ENCODE assay signal across 1 cellular context in the genomic region with DNA sequence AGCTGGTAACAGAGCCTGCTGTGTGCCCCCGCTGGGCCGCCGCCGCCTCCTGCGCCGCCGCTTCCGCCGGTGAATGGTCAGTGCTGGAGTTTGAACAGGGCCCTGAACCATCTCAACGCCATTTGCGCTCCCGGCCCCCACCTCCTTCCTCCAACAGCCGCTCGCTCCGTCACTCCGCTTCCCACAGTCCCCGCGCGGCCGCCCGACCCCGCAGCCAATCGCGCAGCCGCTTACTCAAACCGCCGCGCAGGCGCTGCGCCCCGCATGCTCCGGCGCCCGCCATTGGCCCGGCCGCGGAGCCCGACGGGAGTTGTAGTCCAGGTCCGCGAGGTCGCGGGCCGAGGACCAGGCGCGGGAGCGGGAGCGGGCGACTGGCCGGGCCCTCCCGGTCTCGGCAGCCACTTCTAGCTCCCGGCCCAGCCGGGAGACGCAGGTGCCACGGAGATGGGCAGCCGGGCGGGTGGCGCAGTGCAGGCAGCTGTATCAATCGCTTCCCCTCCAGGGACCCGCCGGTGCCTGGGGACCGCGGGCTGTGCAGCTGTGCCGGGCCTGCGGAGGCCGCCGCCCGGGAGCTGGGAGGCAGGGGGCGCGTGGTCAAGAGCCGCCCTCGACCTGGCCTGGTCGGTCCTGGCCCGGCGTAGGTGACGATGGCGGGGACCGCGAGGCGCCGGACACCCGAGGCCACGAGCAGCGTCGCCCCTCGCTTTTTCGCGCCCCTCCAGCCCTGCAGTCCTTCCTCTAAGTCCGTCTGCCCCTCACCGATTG.
TF ChIP-seq lines count a peak whose summit lies in the region.

A gene with protein sequence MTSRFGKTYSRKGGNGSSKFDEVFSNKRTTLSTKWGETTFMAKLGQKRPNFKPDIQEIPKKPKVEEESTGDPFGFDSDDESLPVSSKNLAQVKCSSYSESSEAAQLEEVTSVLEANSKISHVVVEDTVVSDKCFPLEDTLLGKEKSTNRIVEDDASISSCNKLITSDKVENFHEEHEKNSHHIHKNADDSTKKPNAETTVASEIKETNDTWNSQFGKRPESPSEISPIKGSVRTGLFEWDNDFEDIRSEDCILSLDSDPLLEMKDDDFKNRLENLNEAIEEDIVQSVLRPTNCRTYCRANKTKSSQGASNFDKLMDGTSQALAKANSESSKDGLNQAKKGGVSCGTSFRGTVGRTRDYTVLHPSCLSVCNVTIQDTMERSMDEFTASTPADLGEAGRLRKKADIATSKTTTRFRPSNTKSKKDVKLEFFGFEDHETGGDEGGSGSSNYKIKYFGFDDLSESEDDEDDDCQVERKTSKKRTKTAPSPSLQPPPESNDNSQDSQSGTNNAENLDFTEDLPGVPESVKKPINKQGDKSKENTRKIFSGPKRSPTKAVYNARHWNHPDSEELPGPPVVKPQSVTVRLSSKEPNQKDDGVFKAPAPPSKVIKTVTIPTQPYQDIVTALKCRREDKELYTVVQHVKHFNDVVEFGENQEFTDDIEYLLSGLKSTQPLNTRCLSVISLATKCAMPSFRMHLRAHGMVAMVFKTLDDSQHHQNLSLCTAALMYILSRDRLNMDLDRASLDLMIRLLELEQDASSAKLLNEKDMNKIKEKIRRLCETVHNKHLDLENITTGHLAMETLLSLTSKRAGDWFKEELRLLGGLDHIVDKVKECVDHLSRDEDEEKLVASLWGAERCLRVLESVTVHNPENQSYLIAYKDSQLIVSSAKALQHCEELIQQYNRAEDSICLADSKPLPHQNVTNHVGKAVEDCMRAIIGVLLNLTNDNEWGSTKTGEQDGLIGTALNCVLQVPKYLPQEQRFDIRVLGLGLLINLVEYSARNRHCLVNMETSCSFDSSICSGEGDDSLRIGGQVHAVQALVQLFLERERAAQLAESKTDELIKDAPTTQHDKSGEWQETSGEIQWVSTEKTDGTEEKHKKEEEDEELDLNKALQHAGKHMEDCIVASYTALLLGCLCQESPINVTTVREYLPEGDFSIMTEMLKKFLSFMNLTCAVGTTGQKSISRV (N-terminal part only) (minus strand): TSS at position 173 of the 765 bp plus-strand sequence. CDS start 3,723 bp downstream, outside the sequence.

TF ChIP-seq in WTC11, 78 proteins besides CTCF, POLR2A, EP300 and RAD21 (continued from another document and continues in another):
- TF ChIP-seq, protein P1, sequence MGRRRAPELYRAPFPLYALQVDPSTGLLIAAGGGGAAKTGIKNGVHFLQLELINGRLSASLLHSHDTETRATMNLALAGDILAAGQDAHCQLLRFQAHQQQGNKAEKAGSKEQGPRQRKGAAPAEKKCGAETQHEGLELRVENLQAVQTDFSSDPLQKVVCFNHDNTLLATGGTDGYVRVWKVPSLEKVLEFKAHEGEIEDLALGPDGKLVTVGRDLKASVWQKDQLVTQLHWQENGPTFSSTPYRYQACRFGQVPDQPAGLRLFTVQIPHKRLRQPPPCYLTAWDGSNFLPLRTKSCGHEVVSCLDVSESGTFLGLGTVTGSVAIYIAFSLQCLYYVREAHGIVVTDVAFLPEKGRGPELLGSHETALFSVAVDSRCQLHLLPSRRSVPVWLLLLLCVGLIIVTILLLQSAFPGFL (CRISPR knock-in tag; IDR thresholded peaks at IDR 0.05; ENCODE audit: borderline replicate concordance) = 0 out of 2 replicates have a peak, but pooled peaks have one; percentile 68
- TF ChIP-seq, protein P2, sequence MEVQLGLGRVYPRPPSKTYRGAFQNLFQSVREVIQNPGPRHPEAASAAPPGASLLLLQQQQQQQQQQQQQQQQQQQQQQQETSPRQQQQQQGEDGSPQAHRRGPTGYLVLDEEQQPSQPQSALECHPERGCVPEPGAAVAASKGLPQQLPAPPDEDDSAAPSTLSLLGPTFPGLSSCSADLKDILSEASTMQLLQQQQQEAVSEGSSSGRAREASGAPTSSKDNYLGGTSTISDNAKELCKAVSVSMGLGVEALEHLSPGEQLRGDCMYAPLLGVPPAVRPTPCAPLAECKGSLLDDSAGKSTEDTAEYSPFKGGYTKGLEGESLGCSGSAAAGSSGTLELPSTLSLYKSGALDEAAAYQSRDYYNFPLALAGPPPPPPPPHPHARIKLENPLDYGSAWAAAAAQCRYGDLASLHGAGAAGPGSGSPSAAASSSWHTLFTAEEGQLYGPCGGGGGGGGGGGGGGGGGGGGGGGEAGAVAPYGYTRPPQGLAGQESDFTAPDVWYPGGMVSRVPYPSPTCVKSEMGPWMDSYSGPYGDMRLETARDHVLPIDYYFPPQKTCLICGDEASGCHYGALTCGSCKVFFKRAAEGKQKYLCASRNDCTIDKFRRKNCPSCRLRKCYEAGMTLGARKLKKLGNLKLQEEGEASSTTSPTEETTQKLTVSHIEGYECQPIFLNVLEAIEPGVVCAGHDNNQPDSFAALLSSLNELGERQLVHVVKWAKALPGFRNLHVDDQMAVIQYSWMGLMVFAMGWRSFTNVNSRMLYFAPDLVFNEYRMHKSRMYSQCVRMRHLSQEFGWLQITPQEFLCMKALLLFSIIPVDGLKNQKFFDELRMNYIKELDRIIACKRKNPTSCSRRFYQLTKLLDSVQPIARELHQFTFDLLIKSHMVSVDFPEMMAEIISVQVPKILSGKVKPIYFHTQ (CRISPR knock-in tag; IDR thresholded peaks at IDR 0.05) = no peak
- TF ChIP-seq, protein P3, sequence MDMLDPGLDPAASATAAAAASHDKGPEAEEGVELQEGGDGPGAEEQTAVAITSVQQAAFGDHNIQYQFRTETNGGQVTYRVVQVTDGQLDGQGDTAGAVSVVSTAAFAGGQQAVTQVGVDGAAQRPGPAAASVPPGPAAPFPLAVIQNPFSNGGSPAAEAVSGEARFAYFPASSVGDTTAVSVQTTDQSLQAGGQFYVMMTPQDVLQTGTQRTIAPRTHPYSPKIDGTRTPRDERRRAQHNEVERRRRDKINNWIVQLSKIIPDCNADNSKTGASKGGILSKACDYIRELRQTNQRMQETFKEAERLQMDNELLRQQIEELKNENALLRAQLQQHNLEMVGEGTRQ (CRISPR knock-in tag; IDR thresholded peaks at IDR 0.05) = no peak; the same call in 1 of the 2 replicates
- TF ChIP-seq KAT7 (CRISPR knock-in tag; IDR thresholded peaks at IDR 0.05; ENCODE audit: borderline replicate concordance) (peak; percentile 80; the same call in 1 of the 2 replicates), SOX15 (CRISPR knock-in tag; IDR thresholded peaks at IDR 0.05) (no peak), OVOL2 (CRISPR knock-in tag; IDR thresholded peaks at IDR 0.05; ENCODE audit: borderline replicate concordance) (no peak), SP1 (CRISPR knock-in tag; conservative IDR thresholded peaks at IDR 0.05) (peak; percentile 71), NFE2L1 (CRISPR knock-in tag; IDR thresholded peaks at IDR 0.05) (peak; percentile 52; the same call in 1 of the 2 replicates), TEAD1 (CRISPR knock-in tag; IDR thresholded peaks at IDR 0.05) (no peak; the same call in 1 of the 2 replicates), TP53 (CRISPR knock-in tag; IDR thresholded peaks at IDR 0.05) (no peak), SMAD3 (CRISPR knock-in tag; IDR thresholded peaks at IDR 0.05; ENCODE audit: borderline replicate concordance) (peak; percentile 48; the same call in 1 of the 2 replicates), RELA (CRISPR knock-in tag; IDR thresholded peaks at IDR 0.05; ENCODE audit: borderline replicate concordance) (0 out of 2 replicates have a peak, but pooled peaks have one; percentile 68), NR2C2 (CRISPR knock-in tag; IDR thresholded peaks at IDR 0.05) (no peak), NFYB (CRISPR knock-in tag; conservative IDR thresholded peaks at IDR 0.05; ENCODE audit: low read depth) (peak; percentile 93), CBFB (CRISPR knock-in tag; IDR thresholded peaks at IDR 0.05; ENCODE audit: low read depth) (0 out of 2 replicates have a peak, but pooled peaks have one; percentile 13), ZNF416 (CRISPR knock-in tag; IDR thresholded peaks at IDR 0.05) (0 out of 2 replicates have a peak, but pooled peaks have one; percentile 56)
- TF ChIP-seq, protein P4, sequence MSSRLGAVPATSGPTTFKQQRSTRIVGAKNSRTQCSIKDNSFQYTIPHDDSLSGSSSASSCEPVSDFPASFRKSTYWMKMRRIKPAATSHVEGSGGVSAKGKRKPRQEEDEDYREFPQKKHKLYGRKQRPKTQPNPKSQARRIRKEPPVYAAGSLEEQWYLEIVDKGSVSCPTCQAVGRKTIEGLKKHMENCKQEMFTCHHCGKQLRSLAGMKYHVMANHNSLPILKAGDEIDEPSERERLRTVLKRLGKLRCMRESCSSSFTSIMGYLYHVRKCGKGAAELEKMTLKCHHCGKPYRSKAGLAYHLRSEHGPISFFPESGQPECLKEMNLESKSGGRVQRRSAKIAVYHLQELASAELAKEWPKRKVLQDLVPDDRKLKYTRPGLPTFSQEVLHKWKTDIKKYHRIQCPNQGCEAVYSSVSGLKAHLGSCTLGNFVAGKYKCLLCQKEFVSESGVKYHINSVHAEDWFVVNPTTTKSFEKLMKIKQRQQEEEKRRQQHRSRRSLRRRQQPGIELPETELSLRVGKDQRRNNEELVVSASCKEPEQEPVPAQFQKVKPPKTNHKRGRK (CRISPR knock-in tag; IDR thresholded peaks at IDR 0.05; ENCODE audit: borderline replicate concordance) = 0 out of 2 replicates have a peak, but pooled peaks have one; percentile 37
- TF ChIP-seq, protein P5, sequence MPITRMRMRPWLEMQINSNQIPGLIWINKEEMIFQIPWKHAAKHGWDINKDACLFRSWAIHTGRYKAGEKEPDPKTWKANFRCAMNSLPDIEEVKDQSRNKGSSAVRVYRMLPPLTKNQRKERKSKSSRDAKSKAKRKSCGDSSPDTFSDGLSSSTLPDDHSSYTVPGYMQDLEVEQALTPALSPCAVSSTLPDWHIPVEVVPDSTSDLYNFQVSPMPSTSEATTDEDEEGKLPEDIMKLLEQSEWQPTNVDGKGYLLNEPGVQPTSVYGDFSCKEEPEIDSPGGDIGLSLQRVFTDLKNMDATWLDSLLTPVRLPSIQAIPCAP (CRISPR knock-in tag; IDR thresholded peaks at IDR 0.05) = no peak
- TF ChIP-seq, protein P6, sequence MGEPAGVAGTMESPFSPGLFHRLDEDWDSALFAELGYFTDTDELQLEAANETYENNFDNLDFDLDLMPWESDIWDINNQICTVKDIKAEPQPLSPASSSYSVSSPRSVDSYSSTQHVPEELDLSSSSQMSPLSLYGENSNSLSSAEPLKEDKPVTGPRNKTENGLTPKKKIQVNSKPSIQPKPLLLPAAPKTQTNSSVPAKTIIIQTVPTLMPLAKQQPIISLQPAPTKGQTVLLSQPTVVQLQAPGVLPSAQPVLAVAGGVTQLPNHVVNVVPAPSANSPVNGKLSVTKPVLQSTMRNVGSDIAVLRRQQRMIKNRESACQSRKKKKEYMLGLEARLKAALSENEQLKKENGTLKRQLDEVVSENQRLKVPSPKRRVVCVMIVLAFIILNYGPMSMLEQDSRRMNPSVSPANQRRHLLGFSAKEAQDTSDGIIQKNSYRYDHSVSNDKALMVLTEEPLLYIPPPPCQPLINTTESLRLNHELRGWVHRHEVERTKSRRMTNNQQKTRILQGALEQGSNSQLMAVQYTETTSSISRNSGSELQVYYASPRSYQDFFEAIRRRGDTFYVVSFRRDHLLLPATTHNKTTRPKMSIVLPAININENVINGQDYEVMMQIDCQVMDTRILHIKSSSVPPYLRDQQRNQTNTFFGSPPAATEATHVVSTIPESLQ (CRISPR knock-in tag; IDR thresholded peaks at IDR 0.05) = no peak
- TF ChIP-seq, protein P7, sequence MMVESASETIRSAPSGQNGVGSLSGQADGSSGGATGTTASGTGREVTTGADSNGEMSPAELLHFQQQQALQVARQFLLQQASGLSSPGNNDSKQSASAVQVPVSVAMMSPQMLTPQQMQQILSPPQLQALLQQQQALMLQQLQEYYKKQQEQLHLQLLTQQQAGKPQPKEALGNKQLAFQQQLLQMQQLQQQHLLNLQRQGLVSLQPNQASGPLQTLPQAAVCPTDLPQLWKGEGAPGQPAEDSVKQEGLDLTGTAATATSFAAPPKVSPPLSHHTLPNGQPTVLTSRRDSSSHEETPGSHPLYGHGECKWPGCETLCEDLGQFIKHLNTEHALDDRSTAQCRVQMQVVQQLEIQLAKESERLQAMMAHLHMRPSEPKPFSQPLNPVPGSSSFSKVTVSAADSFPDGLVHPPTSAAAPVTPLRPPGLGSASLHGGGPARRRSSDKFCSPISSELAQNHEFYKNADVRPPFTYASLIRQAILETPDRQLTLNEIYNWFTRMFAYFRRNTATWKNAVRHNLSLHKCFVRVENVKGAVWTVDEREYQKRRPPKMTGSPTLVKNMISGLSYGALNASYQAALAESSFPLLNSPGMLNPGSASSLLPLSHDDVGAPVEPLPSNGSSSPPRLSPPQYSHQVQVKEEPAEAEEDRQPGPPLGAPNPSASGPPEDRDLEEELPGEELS (CRISPR knock-in tag; IDR thresholded peaks at IDR 0.05) = peak; percentile 22; the same call in 1 of the 2 replicates
- TF ChIP-seq, protein P8, sequence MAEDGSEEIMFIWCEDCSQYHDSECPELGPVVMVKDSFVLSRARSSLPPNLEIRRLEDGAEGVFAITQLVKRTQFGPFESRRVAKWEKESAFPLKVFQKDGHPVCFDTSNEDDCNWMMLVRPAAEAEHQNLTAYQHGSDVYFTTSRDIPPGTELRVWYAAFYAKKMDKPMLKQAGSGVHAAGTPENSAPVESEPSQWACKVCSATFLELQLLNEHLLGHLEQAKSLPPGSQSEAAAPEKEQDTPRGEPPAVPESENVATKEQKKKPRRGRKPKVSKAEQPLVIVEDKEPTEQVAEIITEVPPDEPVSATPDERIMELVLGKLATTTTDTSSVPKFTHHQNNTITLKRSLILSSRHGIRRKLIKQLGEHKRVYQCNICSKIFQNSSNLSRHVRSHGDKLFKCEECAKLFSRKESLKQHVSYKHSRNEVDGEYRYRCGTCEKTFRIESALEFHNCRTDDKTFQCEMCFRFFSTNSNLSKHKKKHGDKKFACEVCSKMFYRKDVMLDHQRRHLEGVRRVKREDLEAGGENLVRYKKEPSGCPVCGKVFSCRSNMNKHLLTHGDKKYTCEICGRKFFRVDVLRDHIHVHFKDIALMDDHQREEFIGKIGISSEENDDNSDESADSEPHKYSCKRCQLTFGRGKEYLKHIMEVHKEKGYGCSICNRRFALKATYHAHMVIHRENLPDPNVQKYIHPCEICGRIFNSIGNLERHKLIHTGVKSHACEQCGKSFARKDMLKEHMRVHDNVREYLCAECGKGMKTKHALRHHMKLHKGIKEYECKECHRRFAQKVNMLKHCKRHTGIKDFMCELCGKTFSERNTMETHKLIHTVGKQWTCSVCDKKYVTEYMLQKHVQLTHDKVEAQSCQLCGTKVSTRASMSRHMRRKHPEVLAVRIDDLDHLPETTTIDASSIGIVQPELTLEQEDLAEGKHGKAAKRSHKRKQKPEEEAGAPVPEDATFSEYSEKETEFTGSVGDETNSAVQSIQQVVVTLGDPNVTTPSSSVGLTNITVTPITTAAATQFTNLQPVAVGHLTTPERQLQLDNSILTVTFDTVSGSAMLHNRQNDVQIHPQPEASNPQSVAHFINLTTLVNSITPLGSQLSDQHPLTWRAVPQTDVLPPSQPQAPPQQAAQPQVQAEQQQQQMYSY (CRISPR knock-in tag; IDR thresholded peaks at IDR 0.05) = no peak
